19 cellular contexts compared by ENCODE assay signal in genomic region chr19:31675187-31675913, GRCh38.
DNase-seq lines count a peak whose midpoint lies in the region; ATAC-seq, FAIRE-seq and TF ChIP-seq lines count a peak whose summit lies in the region.
"Had no signal": no experiment of that assay in that cellular context is flagged by ENCODE, and none has a peak within 500 bp of the region (broad histone marks: within the 10 kb centered on the region; RNA-seq: fewer than 3 reads in every experiment).

No MANE protein-coding gene starts in this region.

- H3K79me1 ChIP-seq in H1 (ENCODE audit: low read depth, low read length) = no peaks in the 10 kb centered on the region

- no peaks in the 10 kb centered on the region for H3K9me3 Mint-ChIP-seq in mesothelial cell of epicardium
- H3K9me3 Mint-ChIP-seq: H9 had no signal

- H3K4ac ChIP-seq in H1 (replicated peaks; ENCODE audit: insufficient read length, low read depth, low read length) = no peak overlapping the region

- H3F3A ChIP-seq in MM.1S (ENCODE audit: insufficient read depth, low read length) = no peaks in the 10 kb centered on the region

- H3K9me2 ChIP-seq in MM.1S (replicated peaks; ENCODE audit: insufficient read depth, low read length) = no peaks in the 10 kb centered on the region

- POLR2A ChIA-PET in H1 (lab: Charles Lee; ENCODE audit: partially characterized antibody) = no interaction called here

- CTCF ChIA-PET in H1 (lab: Charles Lee; ENCODE audit: partially characterized antibody) = interaction anchor here (0.6 to 2.2 kb wide), 7 partner anchors 8 to 550 kb away, joined by 3 to 7 read pairs (median 3); no protein-coding TSS in a partner anchor

- no peak overlapping the region for H2BK5ac ChIP-seq in H1 (ENCODE audit: low read depth, low read length)

- TF ChIP-seq RAD21 in H1 (IDR thresholded peaks at IDR 0.05 in 1 of 2, conservative IDR thresholded peaks at IDR 0.05 in 1 of 2; ENCODE audit: low read depth in 2 of 2, low read length in 2 of 2) = no peak

- H4K5ac ChIP-seq in H1 (ENCODE audit: insufficient read length, low read depth, low read length) = no peak overlapping the region

- H3K4me2 ChIP-seq in MM.1S (ENCODE audit: low read depth, low read length) = peak overlapping the region; percentile 43
- no peak overlapping the region for H3K4me2 ChIP-seq in H1 (ENCODE audit: insufficient read depth in 1 of 2, low read depth in 2 of 2, low read length in 2 of 2)
- H3K4me2 ChIP-seq: BLaER1 had no signal

- intact Hi-C loops in upper lobe of right lung (cut with DNase I) = no loop called here

- no peak overlapping the region for H3K4me3 Mint-ChIP-seq in mesothelial cell of epicardium
- H3K4me3 Mint-ChIP-seq: H9 had no signal

- 0 out of 2 replicates have a peak overlapping the region, but pooled peaks have one; percentile 8 for H2BK15ac ChIP-seq in H1 (ENCODE audit: low read length)

- no peak overlapping the region for H2BK20ac ChIP-seq in H1 (ENCODE audit: low read length)

- no peak overlapping the region; the same call in 1 of the 2 replicates for H3K27ac ChIP-seq in MM.1S (ENCODE audit: low read length)
- H3K27ac ChIP-seq in H1 (ENCODE audit: low read depth, low read length) = no peak overlapping the region
- H3K27ac ChIP-seq in upper lobe of right lung = no peak overlapping the region
- H3K27ac ChIP-seq: BLaER1, parathyroid adenoma, uterus had no signal

- peak; percentile 16 for DNase-seq in EL
- peak; percentile 65 for DNase-seq in MM.1S
- no peak for DNase-seq in H1 (ENCODE audit: low read depth in 1 of 2, low spot score in 2 of 2)
- no peak for DNase-seq in mesothelial cell of epicardium (ENCODE audit: low spot score in 2 of 2, unreplicated experiment in 2 of 2)
- DNase-seq in NCI-H1092 (lab: John Stamatoyannopoulos, UW) = no peak
- no peak for DNase-seq in upper lobe of right lung
- no peak for DNase-seq in NCI-H2227 (lab: John Stamatoyannopoulos, UW; ENCODE audit: unreplicated experiment)
- DNase-seq: activated naive CD4-positive, alpha-beta T cell treated with Interleukin-2 at 50 U/mL for 16 hours; effector CD8-positive, alpha-beta T cell; kidney; NCI-H1694; NCI-H524; stimulated activated naive CD4-positive, alpha-beta T cell treated with Interleukin-2 at 50 U/mL for 16 hours; T-helper 1 cell; uterus had no signal

- H3K9me3 ChIP-seq in MM.1S (replicated peaks; ENCODE audit: insufficient read depth, low read length) (no peaks in the 10 kb centered on the region), H1 (ENCODE audit: insufficient read depth in 2 of 2, low read depth in 1 of 2, low read length in 1 of 2) (no peaks in the 10 kb centered on the region), upper lobe of right lung (no peaks in the 10 kb centered on the region)
- H3K9me3 ChIP-seq: BLaER1, uterus had no signal

- ATAC-seq in upper lobe of right lung (no peak), GM21529 (IDR thresholded peaks at IDR 0.05; ENCODE audit: unreplicated experiment) (no peak)

- H2BK12ac ChIP-seq in H1 (ENCODE audit: low read depth, low read length) = 0 out of 2 replicates have a peak overlapping the region, but pooled peaks have one; percentile 27

- H3K36me3 Mint-ChIP-seq in mesothelial cell of epicardium = no peaks in the 10 kb centered on the region

- H3K36me3 ChIP-seq in MM.1S (replicated peaks; ENCODE audit: insufficient read depth, low read length) (no peaks in the 10 kb centered on the region), H1 (ENCODE audit: control insufficient read depth in 2 of 4, insufficient read depth in 4 of 4, low read length in 3 of 4) (no peaks in the 10 kb centered on the region), upper lobe of right lung (no peaks in the 10 kb centered on the region)
- H3K36me3 ChIP-seq: BLaER1, uterus had no signal

- peak overlapping the region; percentile 11; the same call in 1 of the 2 replicates for H4K8ac ChIP-seq in H1 (ENCODE audit: extremely low read depth, insufficient read depth, low read length)

- H3K9ac ChIP-seq in MM.1S (ENCODE audit: low read length) (no peak overlapping the region), H1 (replicated peaks in 1 of 4; ENCODE audit: extremely low read depth in 1 of 4, low read depth in 3 of 4, low read length in 3 of 4) (no peak overlapping the region)
- H3K9ac ChIP-seq: BLaER1, parathyroid adenoma had no signal

- H3K79me2 ChIP-seq in MM.1S (ENCODE audit: low read length) = no peaks in the 10 kb centered on the region
- H3K79me2 ChIP-seq in H1 (ENCODE audit: control insufficient read depth in 1 of 2, insufficient read depth in 2 of 2, low read length in 2 of 2) = no peaks in the 10 kb centered on the region
- H3K79me2 ChIP-seq: parathyroid adenoma had no signal

- H2BK120ac ChIP-seq in H1 (replicated peaks; ENCODE audit: low read depth, low read length) = no peak overlapping the region

- no peaks in the 10 kb centered on the region for H4K20me1 ChIP-seq in MM.1S (ENCODE audit: insufficient read depth, low read length)
- no peaks in the 10 kb centered on the region for H4K20me1 ChIP-seq in H1 (replicated peaks in 1 of 2; ENCODE audit: control insufficient read depth in 1 of 2, insufficient read depth in 2 of 2, low read length in 2 of 2)
- H4K20me1 ChIP-seq: BLaER1 had no signal

- H4K91ac ChIP-seq in H1 (replicated peaks; ENCODE audit: insufficient read length, low read length) = no peak overlapping the region

- H3K23me2 ChIP-seq in H1 (ENCODE audit: low read depth, low read length) = no peaks in the 10 kb centered on the region

- no peak overlapping the region for H2AK5ac ChIP-seq in H1 (ENCODE audit: low read depth, low read length)

- no peak for TF ChIP-seq POLR2A in H1 (IDR thresholded peaks at IDR 0.05; ENCODE audit: control extremely low read depth in 1 of 2, low read depth in 2 of 2, low read length in 2 of 2)

- peak overlapping the region; percentile 41 for H3K27ac Mint-ChIP-seq in mesothelial cell of epicardium

- peaks cover 23% of the 10 kb centered on the region for H3K4me1 Mint-ChIP-seq in mesothelial cell of epicardium

- H3K4me3 ChIP-seq in MM.1S (ENCODE audit: low read length) (no peak overlapping the region), H1 (ENCODE audit: extremely low read depth in 1 of 4, insufficient read depth in 2 of 4, low read depth in 3 of 4, low read length in 4 of 4) (no peak overlapping the region), upper lobe of right lung (no peak overlapping the region)
- H3K4me3 ChIP-seq: BLaER1, uterus had no signal

- H2AFZ ChIP-seq in MM.1S (ENCODE audit: low read length) = no peak overlapping the region
- H2AFZ ChIP-seq in H1 (ENCODE audit: low read length) = peak overlapping the region; percentile 90; the same call in 1 of the 2 replicates
- H2AFZ ChIP-seq: parathyroid adenoma had no signal

- 79% methylated on average over 10 of the region's 10 CpGs; no CpG with 5 or more reads in 1 of the 2 experiments for WGBS in H1 (ENCODE audit: extremely low coverage in 1 of 2, insufficient coverage in 1 of 2, insufficient read length in 1 of 2, insufficient replicate concordance in 2 of 2, low coverage in 1 of 2, low lambda C conversion rate in 2 of 2, missing lambda C conversion rate in 1 of 2), 2 experiments

- H3K27me3 ChIP-seq in MM.1S (replicated peaks; ENCODE audit: insufficient read depth, low read length) (peaks cover 50% of the 10 kb centered on the region), H1 (replicated peaks in 1 of 4; ENCODE audit: control insufficient read depth in 3 of 4, extremely low read depth in 1 of 4, insufficient read depth in 3 of 4, low read length in 3 of 4) (no peaks in the 10 kb centered on the region), upper lobe of right lung (no peaks in the 10 kb centered on the region)
- H3K27me3 ChIP-seq: BLaER1, uterus had no signal

- peaks cover 8% of the 10 kb centered on the region for H3K27me3 Mint-ChIP-seq in mesothelial cell of epicardium (ENCODE audit: low read depth)

- H3K23ac ChIP-seq in H1 (ENCODE audit: insufficient read length) = no peak overlapping the region

- H3K4me1 ChIP-seq in MM.1S (ENCODE audit: low read length) = peaks cover 8% of the 10 kb centered on the region; the same call in 1 of the 2 replicates
- no peaks in the 10 kb centered on the region for H3K4me1 ChIP-seq in H1 (replicated peaks in 1 of 4; ENCODE audit: control insufficient read depth in 3 of 4, insufficient read depth in 4 of 4, low read length in 3 of 4)
- H3K4me1 ChIP-seq in upper lobe of right lung = no peaks in the 10 kb centered on the region
- H3K4me1 ChIP-seq: BLaER1, parathyroid adenoma, uterus had no signal

- no peak for TF ChIP-seq EP300 in H1 (IDR thresholded peaks at IDR 0.05; ENCODE audit: borderline replicate concordance in 1 of 2, low read depth in 2 of 2, low read length in 2 of 2)

- H3K14ac ChIP-seq in H1 (ENCODE audit: insufficient read length) = no peak overlapping the region

- no peak overlapping the region for H3K18ac ChIP-seq in H1 (ENCODE audit: extremely low read depth, low read length)

- no peak for FAIRE-seq in H1 (lab: Jason Lieb, UNC)
- FAIRE-seq: kidney had no signal

- TF ChIP-seq CTCF in MM.1S (IDR thresholded peaks at IDR 0.05; ENCODE audit: low read length) = no peak
- TF ChIP-seq CTCF in H1 (IDR thresholded peaks at IDR 0.05; ENCODE audit: control extremely low read depth in 1 of 3, insufficient read depth in 1 of 3, low read depth in 1 of 3, low read length in 3 of 3) = no peak
- TF ChIP-seq CTCF in mesothelial cell of epicardium (IDR thresholded peaks at IDR 0.05; ENCODE audit: unreplicated experiment) = no peak
- no peak for TF ChIP-seq CTCF in upper lobe of right lung (IDR thresholded peaks at IDR 0.05)

- H3K56ac ChIP-seq in H1 (replicated peaks; ENCODE audit: insufficient read length, low read depth, low read length) = no peak overlapping the region

TF ChIP-seq in H1, 55 proteins besides CTCF, POLR2A, EP300 and RAD21 (continues in another document):
- TF ChIP-seq TCF12 (IDR thresholded peaks at IDR 0.05; ENCODE audit: low read depth, low read length) (no peak), RBBP5 (IDR thresholded peaks at IDR 0.05; ENCODE audit: borderline replicate concordance, low read depth, low read length) (no peak), GABPA (IDR thresholded peaks at IDR 0.05; ENCODE audit: borderline replicate concordance, insufficient read depth, low read length) (no peak), YY1 (IDR thresholded peaks at IDR 0.05; ENCODE audit: low read depth, low read length) (no peak), CHD2 (IDR thresholded peaks at IDR 0.05; ENCODE audit: low read length) (no peak), EGR1 (IDR thresholded peaks at IDR 0.05; ENCODE audit: borderline replicate concordance, low read depth, low read length) (no peak), EZH2 (IDR thresholded peaks at IDR 0.05; ENCODE audit: low read depth, low read length, severe bottlenecking) (no peak), SAP30 (IDR thresholded peaks at IDR 0.05; ENCODE audit: insufficient read depth, insufficient replicate concordance, low read length) (no peak), SP2 (IDR thresholded peaks at IDR 0.05; ENCODE audit: low read length) (no peak), KDM1A (IDR thresholded peaks at IDR 0.05; ENCODE audit: borderline replicate concordance, low read length) (no peak), TAF7 (optimal IDR thresholded peaks at IDR 0.05; ENCODE audit: borderline replicate concordance, low read depth, low read length) (no peak), BCL11A (IDR thresholded peaks at IDR 0.05; ENCODE audit: low read depth in 2 of 2, low read length in 2 of 2) (no peak), BRCA1 (IDR thresholded peaks at IDR 0.05; ENCODE audit: low read depth, low read length) (no peak)

Comparison
In these comparisons a context has a peak if more than half of its experiments do, and no peak if none do; other contexts are left out.
1. DNase-seq: peak in EL (single experiment) and MM.1S (single experiment); none in H1 (0 of 2), mesothelial cell of epicardium (0 of 2), NCI-H1092 (single experiment), upper lobe of right lung (single experiment) and NCI-H2227 (single experiment).